In the genomic region with DNA sequence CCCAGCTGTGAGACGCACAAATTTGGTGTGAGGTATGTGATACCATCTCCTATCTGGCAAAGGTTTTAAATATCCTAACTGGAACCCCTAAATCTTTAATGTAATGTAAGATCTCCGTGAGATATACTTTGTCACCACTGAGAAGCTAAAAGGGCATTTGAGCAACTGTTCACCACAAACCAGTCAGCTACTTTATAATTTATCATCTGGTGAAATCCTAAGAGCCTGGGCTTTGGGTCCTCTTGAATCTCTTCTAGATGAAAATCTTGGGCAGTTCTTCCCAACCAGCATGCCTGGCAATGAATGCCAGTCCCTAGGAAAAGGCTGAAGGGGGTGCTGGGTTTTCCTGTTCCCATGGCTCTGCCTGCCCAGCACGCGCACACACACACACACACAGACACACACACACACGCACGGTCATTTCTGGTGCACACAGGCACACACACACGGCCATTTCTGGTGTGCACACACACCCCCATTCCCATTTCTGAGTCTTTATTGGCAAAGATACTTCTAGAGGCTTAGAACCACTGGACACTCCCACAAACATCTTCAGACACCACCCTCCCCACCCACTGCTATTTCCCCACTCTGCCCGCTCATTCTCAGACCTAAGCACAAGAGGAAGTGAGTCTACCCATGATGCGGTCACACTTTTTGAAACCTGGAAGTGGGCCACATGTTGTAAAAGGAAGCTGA, we compare ENCODE assay signal across 8 cellular contexts.
DNase-seq lines count a peak whose midpoint lies in the region; ATAC-seq and TF ChIP-seq lines count a peak whose summit lies in the region.

No MANE protein-coding gene starts in this region.

- H3K4me3 Mint-ChIP-seq in dendritic cell treated with granulocyte-macrophage colony-stimulating factor and Interleukin-4, amounts not matched to agents 40 ng/mL and 50 ng/mL, for 4 days, result peak overlapping the region; percentile 51
- peak overlapping the region; percentile 75 to 83 for H3K4me3 Mint-ChIP-seq in stimulated activated naive B cell treated with anti-CD40 and anti-IgM and Interleukin-4, amounts not matched to agents 10 μg/mL and 1 μg/mL and 100 μg/mL, for 72 hours
- no peak overlapping the region for H3K4me3 Mint-ChIP-seq in progenitor cell of endocrine pancreas (ENCODE audit: low read depth)

- no peak overlapping the region for H3K9ac ChIP-seq in DND-41 (ENCODE audit: low read depth, low read length)

- ATAC-seq in DND-41 (ENCODE audit: insufficient read depth, low read depth) (peak; percentile 73), GM21737 (IDR thresholded peaks at IDR 0.05; ENCODE audit: unreplicated experiment) (peak; percentile 54)
- ATAC-seq in stimulated activated naive B cell treated with anti-CD40 and anti-IgM and Interleukin-4, amounts not matched to agents 10 μg/mL and 1 μg/mL and 100 μg/mL, for 72 hours (replicated peaks), result peak; percentile 81 to 84

- intact Hi-C loops in dendritic cell treated with granulocyte-macrophage colony-stimulating factor and Interleukin-4, amounts not matched to agents 40 ng/mL and 50 ng/mL, for 4 days (cut with micrococcal nuclease), result loop anchor here (5.0 kb wide), 2 partner anchors 72 to 123 kb away; partner anchors contain the start of gene MYO1E

- no peak overlapping the region for H3K4me3 ChIP-seq in DND-41 (ENCODE audit: low read depth in 1 of 2, low read length in 2 of 2)
- no peak overlapping the region for H3K4me3 ChIP-seq in muscle layer of duodenum (ENCODE audit: low read depth in 1 of 2, low read length in 2 of 2)

- TF ChIP-seq CTCF in DND-41 (IDR thresholded peaks at IDR 0.05; ENCODE audit: borderline replicate concordance, extremely low read depth, low read length, poor library complexity, severe bottlenecking), result no peak
- no peak for TF ChIP-seq CTCF in progenitor cell of endocrine pancreas (IDR thresholded peaks at IDR 0.05; ENCODE audit: unreplicated experiment)

- H3K79me2 ChIP-seq in DND-41 (ENCODE audit: insufficient read depth, low read length), result no peaks in the 10 kb centered on the region

- H3K27me3 ChIP-seq in DND-41 (ENCODE audit: insufficient read depth, low read length, poor library complexity) (peaks cover 5% of the 10 kb centered on the region), muscle layer of duodenum (ENCODE audit: low read depth, low read length) (no peaks in the 10 kb centered on the region)

- peaks cover 12% of the 10 kb centered on the region for H3K36me3 Mint-ChIP-seq in dendritic cell treated with granulocyte-macrophage colony-stimulating factor and Interleukin-4, amounts not matched to agents 40 ng/mL and 50 ng/mL, for 4 days (ENCODE audit: low read depth)
- H3K36me3 Mint-ChIP-seq in stimulated activated naive B cell treated with anti-CD40 and anti-IgM and Interleukin-4, amounts not matched to agents 10 μg/mL and 1 μg/mL and 100 μg/mL, for 72 hours, result peaks cover 12 to 35% of the 10 kb centered on the region in 2 donors
- no peaks in the 10 kb centered on the region for H3K36me3 Mint-ChIP-seq in progenitor cell of endocrine pancreas (ENCODE audit: insufficient read depth)

- H3K9me3 ChIP-seq in DND-41 (ENCODE audit: insufficient read depth, low read length, severe bottlenecking) (no peaks in the 10 kb centered on the region), muscle layer of duodenum (ENCODE audit: control insufficient read depth in 1 of 2, low read length in 2 of 2) (no peaks in the 10 kb centered on the region)

- peaks cover 63% of the 10 kb centered on the region for H3K4me1 Mint-ChIP-seq in dendritic cell treated with granulocyte-macrophage colony-stimulating factor and Interleukin-4, amounts not matched to agents 40 ng/mL and 50 ng/mL, for 4 days (ENCODE audit: low read depth)
- H3K4me1 Mint-ChIP-seq in stimulated activated naive B cell treated with anti-CD40 and anti-IgM and Interleukin-4, amounts not matched to agents 10 μg/mL and 1 μg/mL and 100 μg/mL, for 72 hours, result peaks cover 54 to 87% of the 10 kb centered on the region in 2 donors
- H3K4me1 Mint-ChIP-seq in progenitor cell of endocrine pancreas (ENCODE audit: low read depth), result peaks cover 8% of the 10 kb centered on the region

- no peak overlapping the region for H3K4me2 ChIP-seq in DND-41 (ENCODE audit: insufficient read depth, low read length)

- no peak overlapping the region for H2AFZ ChIP-seq in DND-41 (ENCODE audit: low read depth, low read length)

- no peaks in the 10 kb centered on the region for H3K27me3 Mint-ChIP-seq in dendritic cell treated with granulocyte-macrophage colony-stimulating factor and Interleukin-4, amounts not matched to agents 40 ng/mL and 50 ng/mL, for 4 days
- H3K27me3 Mint-ChIP-seq in stimulated activated naive B cell treated with anti-CD40 and anti-IgM and Interleukin-4, amounts not matched to agents 10 μg/mL and 1 μg/mL and 100 μg/mL, for 72 hours, result no peaks in the 10 kb centered on the region
- H3K27me3 Mint-ChIP-seq in progenitor cell of endocrine pancreas, result no peaks in the 10 kb centered on the region

- no peaks in the 10 kb centered on the region for H3K9me3 Mint-ChIP-seq in dendritic cell treated with granulocyte-macrophage colony-stimulating factor and Interleukin-4, amounts not matched to agents 40 ng/mL and 50 ng/mL, for 4 days
- no peaks in the 10 kb centered on the region for H3K9me3 Mint-ChIP-seq in stimulated activated naive B cell treated with anti-CD40 and anti-IgM and Interleukin-4, amounts not matched to agents 10 μg/mL and 1 μg/mL and 100 μg/mL, for 72 hours
- no peaks in the 10 kb centered on the region for H3K9me3 Mint-ChIP-seq in progenitor cell of endocrine pancreas (ENCODE audit: low read depth)

- H3K36me3 ChIP-seq in DND-41 (ENCODE audit: insufficient read depth, low read length) (no peaks in the 10 kb centered on the region), muscle layer of duodenum (ENCODE audit: control insufficient read depth in 1 of 2, insufficient read depth in 2 of 2, low read length in 2 of 2) (peaks cover 0 to 11% of the 10 kb centered on the region in 2 donors)

- H3K27ac ChIP-seq in DND-41 (ENCODE audit: low read length), result no peak overlapping the region
- H3K27ac ChIP-seq in muscle layer of duodenum (ENCODE audit: low read length), result peak overlapping the region; percentile 66

- H3K27ac Mint-ChIP-seq in dendritic cell treated with granulocyte-macrophage colony-stimulating factor and Interleukin-4, amounts not matched to agents 40 ng/mL and 50 ng/mL, for 4 days, result peak overlapping the region; percentile 87
- peak overlapping the region; percentile 85 for H3K27ac Mint-ChIP-seq in stimulated activated naive B cell treated with anti-CD40 and anti-IgM and Interleukin-4, amounts not matched to agents 10 μg/mL and 1 μg/mL and 100 μg/mL, for 72 hours
- H3K27ac Mint-ChIP-seq in progenitor cell of endocrine pancreas, result no peak overlapping the region

- DNase-seq in DND-41, result peak; percentile 40
- DNase-seq in LoVo (ENCODE audit: low spot score), result peak; percentile 94
- DNase-seq in activated CD4-positive, alpha-beta T cell treated with anti-CD3 and anti-CD28 coated beads for 48 hours, result peak; percentile 74
- peak; percentile 84 for DNase-seq in stimulated activated naive B cell treated with anti-CD40 and anti-IgM and Interleukin-4, amounts not matched to agents 10 μg/mL and 1 μg/mL and 100 μg/mL, for 72 hours
- DNase-seq in progenitor cell of endocrine pancreas (ENCODE audit: low spot score, unreplicated experiment), result no peak

- H3K4me1 ChIP-seq in DND-41 (ENCODE audit: insufficient read depth, low read length), result no peaks in the 10 kb centered on the region
- peaks cover 3 to 15% of the 10 kb centered on the region in 2 donors for H3K4me1 ChIP-seq in muscle layer of duodenum (ENCODE audit: control insufficient read depth in 1 of 2, insufficient read depth in 2 of 2, low read length in 2 of 2)

- H4K20me1 ChIP-seq in DND-41 (ENCODE audit: insufficient read depth, low read length), result no peaks in the 10 kb centered on the region
